24 cellular contexts compared by ENCODE assay signal in genomic region chr14:96060161-96060933, GRCh38.
"Had no signal": no experiment of that assay in that cellular context is flagged by ENCODE, and none has a peak within 500 bp of the region (broad histone marks: within the 10 kb centered on the region; RNA-seq: fewer than 3 reads in every experiment).

No MANE protein-coding gene starts in this region.

- H3K4me1 ChIP-seq: body of pancreas, colonic mucosa, prostate gland had no signal

- H3K4me3 Mint-ChIP-seq: activated B cell treated with CpG ODN at 0.5 μM for 24 hours; activated naive CD4-positive, alpha-beta T cell treated with anti-CD3 and anti-CD28 coated beads, Interleukin-2, amount 50 U/mL, for 24 hours; T-helper 17 cell had no signal

- DNase-seq: activated B cell treated with CpG ODN at 0.5 μM for 24 hours; activated CD4-positive, alpha-beta T cell treated with anti-CD3 and anti-CD28 coated beads for 4 hours; activated CD4-positive, alpha-beta T cell treated with anti-CD3 and anti-CD28 coated beads, Interleukin-2, amount 50 U/mL, for 48 hours; activated gamma-delta T cell treated with Interleukin-2 at 50 U/mL for 16 hours; activated T-cell treated with anti-CD3 and anti-CD28 coated beads for 4 hours; anterior cingulate cortex; body of pancreas; central memory CD4-positive, alpha-beta T cell; colonic mucosa; heart right ventricle; left colon; lower lobe of right lung; mesendoderm; naive B cell; stimulated activated CD4-positive, alpha-beta T cell treated with anti-CD3 and anti-CD28 coated beads, Interleukin-12 subunit alpha, Interleukin-12 subunit beta, amount 100 ng/mL, for 4 hours; stimulated activated CD4-positive, alpha-beta T cell treated with anti-CD3 and anti-CD28 coated beads, Interleukin-4, amount 100 ng/mL, for 4 hours; stimulated activated naive CD8-positive, alpha-beta T cell treated with anti-CD3 and anti-CD28 coated beads, Interleukin-15, Interleukin-2, amounts not matched to agents 100 U/mL and 50 U/mL, for 24 hours; SW 1271; T-helper 17 cell had no signal

- H3K27ac Mint-ChIP-seq: activated B cell treated with CpG ODN at 0.5 μM for 24 hours; activated naive CD4-positive, alpha-beta T cell treated with anti-CD3 and anti-CD28 coated beads, Interleukin-2, amount 50 U/mL, for 24 hours; naive B cell; T-helper 17 cell had no signal

- H3K36me3 ChIP-seq: colonic mucosa, heart right ventricle, neutrophil, ovary, prostate gland had no signal

- H3K27me3 ChIP-seq: body of pancreas, colonic mucosa, ovary had no signal

- H3K27ac ChIP-seq: body of pancreas, colonic mucosa, epithelial cell of prostate, heart right ventricle, lower lobe of right lung, neutrophil, ovary, prostate gland had no signal

- H3K4me3 ChIP-seq: body of pancreas, colonic mucosa, heart right ventricle, lower lobe of right lung, ovary, prostate gland had no signal

- H3K9me3 Mint-ChIP-seq: activated B cell treated with CpG ODN at 0.5 μM for 24 hours; activated naive CD4-positive, alpha-beta T cell treated with anti-CD3 and anti-CD28 coated beads, Interleukin-2, amount 50 U/mL, for 24 hours; naive B cell had no signal

- ATAC-seq: body of pancreas; heart right ventricle; left colon; lower lobe of right lung; stimulated activated naive CD8-positive, alpha-beta T cell treated with anti-CD3 and anti-CD28 coated beads, Interleukin-15, Interleukin-2, amounts not matched to agents 100 U/mL and 50 U/mL, for 24 hours; T-helper 17 cell had no signal

- H3K9me3 ChIP-seq: body of pancreas, colonic mucosa, heart right ventricle, lower lobe of right lung, neutrophil, ovary, prostate gland had no signal

- H3K36me3 Mint-ChIP-seq: activated naive CD4-positive, alpha-beta T cell treated with anti-CD3 and anti-CD28 coated beads, Interleukin-2, amount 50 U/mL, for 24 hours; naive B cell had no signal

- H3K4me1 Mint-ChIP-seq: activated B cell treated with CpG ODN at 0.5 μM for 24 hours; activated naive CD4-positive, alpha-beta T cell treated with anti-CD3 and anti-CD28 coated beads, Interleukin-2, amount 50 U/mL, for 24 hours; T-helper 17 cell had no signal
